8 cellular contexts compared by ENCODE assay signal in genomic region chr22:20735378-20736162, GRCh38. TPM values are rescaled to one million over a fixed set of nuclear protein-coding genes. Genes with fewer than 3 reads are reported as not detected.
"Had no signal": no experiment of that assay in that cellular context is flagged by ENCODE, and none has a peak within 500 bp of the region (broad histone marks: within the 10 kb centered on the region; RNA-seq: fewer than 3 reads in every experiment).

No MANE protein-coding gene starts in this region.

RNA-seq across cellular contexts. Expression of gene SERPIND1, which starts 38.3 kb away (rescaled TPM):
- total RNA-seq: bronchial epithelial cell; mammary epithelial cell; mononuclear cell; naive thymus-derived CD8-positive, alpha-beta T cell; posterior vena cava; skeletal muscle tissue; vagina had no signal
- polyA plus RNA-seq: mammary epithelial cell; naive thymus-derived CD8-positive, alpha-beta T cell; neural cell had no signal
